8 cellular contexts compared by ENCODE assay signal in genomic region chr1:15128520-15129313, GRCh38. TPM values are rescaled to one million over a fixed set of nuclear protein-coding genes. Genes with fewer than 3 reads are reported as not detected.
DNase-seq lines count a peak whose midpoint lies in the region; ATAC-seq and TF ChIP-seq lines count a peak whose summit lies in the region.

No MANE protein-coding gene starts in this region.

- ATAC-seq in HG03354 (IDR thresholded peaks at IDR 0.05; ENCODE audit: poor library complexity, severe bottlenecking, unreplicated experiment) = no peak

- POLR2A ChIA-PET in PC-9 (lab: Charles Lee; ENCODE audit: unreplicated experiment) = interaction anchor here (0.5 kb wide), 1 partner anchor 24 kb away, joined by 6 read pairs; no protein-coding TSS in a partner anchor

- no peaks in the 10 kb centered on the region for H3K36me3 ChIP-seq in PC-9 (ENCODE audit: low read depth)
- no peaks in the 10 kb centered on the region for H3K36me3 ChIP-seq in esophagus squamous epithelium
- H3K36me3 ChIP-seq in stomach = no peaks in the 10 kb centered on the region

- no peaks in the 10 kb centered on the region for H3K9me2 ChIP-seq in PC-9 (ENCODE audit: insufficient read depth)

- H2AFZ ChIP-seq in PC-9 = no peak overlapping the region

- H3K27ac ChIP-seq in PC-9 (no peak overlapping the region), esophagus squamous epithelium (no peak overlapping the region), stomach (peak overlapping the region in 1 of 5 donors; percentile 19)

- H4K20me1 ChIP-seq in PC-9 (ENCODE audit: insufficient read depth) = no peaks in the 10 kb centered on the region

- 15 to 28% methylated on average over 5 to 14 of the region's 18 CpGs for WGBS in esophagus squamous epithelium, 2 donors
- WGBS in stomach, 5 donors = 33 to 41% (median 39%) methylated on average over 15 to 18 of the region's 18 CpGs

- H3F3A ChIP-seq in PC-9 (ENCODE audit: insufficient read depth, low read depth) = no peaks in the 10 kb centered on the region

- no peak overlapping the region for H3K27ac Mint-ChIP-seq in neural crest cell (ENCODE audit: unreplicated experiment)

- peaks cover 3% of the 10 kb centered on the region for H3K36me3 Mint-ChIP-seq in neural crest cell (ENCODE audit: low read depth)

- no peaks in the 10 kb centered on the region for H3K79me2 ChIP-seq in PC-9 (ENCODE audit: low read depth)

- H3K9me3 ChIP-seq in PC-9 (ENCODE audit: insufficient read depth, low read depth) = no peaks in the 10 kb centered on the region
- H3K9me3 ChIP-seq in esophagus squamous epithelium = no peaks in the 10 kb centered on the region
- peaks cover 0 to 7% (median 0%) of the 10 kb centered on the region in 4 donors for H3K9me3 ChIP-seq in stomach

- CTCF ChIA-PET in PC-9 (lab: Charles Lee) = interaction anchor here (0.6 to 1.4 kb wide), 8 partner anchors 22 to 194 kb away, joined by 3 to 15 read pairs (median 3); no protein-coding TSS in a partner anchor

- no peaks in the 10 kb centered on the region for H3K4me1 Mint-ChIP-seq in neural crest cell

- H3K4me3 Mint-ChIP-seq in neural crest cell = no peak overlapping the region

- H3K27me3 ChIP-seq in PC-9 (ENCODE audit: insufficient read depth, low read depth) (no peaks in the 10 kb centered on the region), esophagus squamous epithelium (peaks cover 0 to 7% (median 0%) of the 10 kb centered on the region in 4 donors), stomach (no peaks in the 10 kb centered on the region)

- no peaks in the 10 kb centered on the region for H3K27me3 Mint-ChIP-seq in neural crest cell (ENCODE audit: low read depth)

- H3K4me1 ChIP-seq in PC-9 (replicated peaks; ENCODE audit: insufficient read depth) = no peaks in the 10 kb centered on the region
- H3K4me1 ChIP-seq in esophagus squamous epithelium = no peaks in the 10 kb centered on the region
- peaks cover 0 to 6% (median 0%) of the 10 kb centered on the region in 4 donors for H3K4me1 ChIP-seq in stomach

- H3K4me2 ChIP-seq in PC-9 = no peak overlapping the region

- TF ChIP-seq POLR2A in esophagus squamous epithelium (IDR thresholded peaks at IDR 0.05) = no peak
- no peak for TF ChIP-seq POLR2A in stomach (IDR thresholded peaks at IDR 0.05)

- no TSS peak for BruUV-seq in PC-9 (replicated peaks; lab: Mats Ljungman, UMichigan)

- peaks cover 6% of the 10 kb centered on the region for H3K9me3 Mint-ChIP-seq in neural crest cell

- intact Hi-C loops in PC-9 (cut with micrococcal nuclease; ENCODE audit: unreplicated experiment) = loop anchor here (1.0 to 2.0 kb wide), 4 partner anchors 24 to 302 kb away; no protein-coding TSS in a partner anchor
- intact Hi-C loops in esophagus squamous epithelium (cut with DNase I) = loop anchor here (5.0 to 10.0 kb wide), 2 partner anchors 86 to 144 kb away; no protein-coding TSS in a partner anchor
- intact Hi-C loops in stomach (cut with DNase I; ENCODE audit: low total_unique reads) = loop anchor here (10.0 kb wide), 1 partner anchor 176 kb away; no protein-coding TSS in a partner anchor

- H3K4me3 ChIP-seq in GM12875 (ENCODE audit: low read depth, low read length) (no peak overlapping the region), PC-9 (no peak overlapping the region), esophagus squamous epithelium (no peak overlapping the region), stomach (no peak overlapping the region)

- peak; percentile 80 for DNase-seq in HT1080 (ENCODE audit: low read depth)
- DNase-seq in PC-9 = peak in 1 of 2 experiments; percentile 73
- DNase-seq in activated T-cell treated with anti-CD3 and anti-CD28 coated beads, Interleukin-2, amount 50 U/mL, for 1 hour = peak; percentile 69
- DNase-seq in esophagus squamous epithelium (lab: John Stamatoyannopoulos, UW) = no peak
- peak; percentile 88 for DNase-seq in neural crest cell (ENCODE audit: low read depth, low spot score)
- peak; percentile 86 for DNase-seq in stomach

- no peak for TF ChIP-seq EP300 in stomach (IDR thresholded peaks at IDR 0.05)

- TF ChIP-seq CTCF in GM12875 (IDR thresholded peaks at IDR 0.05; ENCODE audit: borderline replicate concordance, insufficient read depth, low read depth, low read length) (peak; percentile 90), PC-9 (conservative IDR thresholded peaks at IDR 0.05) (peak; percentile 87), esophagus squamous epithelium (IDR thresholded peaks at IDR 0.05) (peak; percentile 85 to 95 (median 92)), neural crest cell (conservative IDR thresholded peaks at IDR 0.05) (peak; percentile 88), stomach (IDR thresholded peaks at IDR 0.05) (peak in 5 of 7 experiments; percentile 85 to 93 (median 91))

RNA-seq across cellular contexts. Expression of gene TMEM51, which starts 24.8 kb away (rescaled TPM):
- 14.5 and 19.9 TPM in 2 replicates for total RNA-seq in HT1080 (2014; rRNA removed; shearing (Covaris generic))
- 20.9 and 21.4 TPM in 2 replicates for polyA plus RNA-seq in HT1080 (2015; cell fraction: cytosol; rRNA removed)
- 17.4 and 19.4 TPM in 2 replicates for polyA plus RNA-seq in HT1080 (2015; cell fraction: nucleus; rRNA removed)
- 11.7 and 12.7 TPM in 2 replicates for total RNA-seq in PC-9 (2021)
- 10 to 100 TPM; 11.6 to 23.7 (median 17.7) TPM for total RNA-seq in esophagus squamous epithelium
- total RNA-seq in neural crest cell = 6.6 and 6.7 TPM in 2 replicates
- 10 to 100 TPM in 4 of 5 donors, 1 to 10 TPM in 1; 1.2 to 32.2 (median 13.8) TPM for total RNA-seq in stomach
- 10 to 100 TPM; 13.6 to 18.2 (median 17.2) TPM for polyA plus RNA-seq in stomach
